In the genomic region with DNA sequence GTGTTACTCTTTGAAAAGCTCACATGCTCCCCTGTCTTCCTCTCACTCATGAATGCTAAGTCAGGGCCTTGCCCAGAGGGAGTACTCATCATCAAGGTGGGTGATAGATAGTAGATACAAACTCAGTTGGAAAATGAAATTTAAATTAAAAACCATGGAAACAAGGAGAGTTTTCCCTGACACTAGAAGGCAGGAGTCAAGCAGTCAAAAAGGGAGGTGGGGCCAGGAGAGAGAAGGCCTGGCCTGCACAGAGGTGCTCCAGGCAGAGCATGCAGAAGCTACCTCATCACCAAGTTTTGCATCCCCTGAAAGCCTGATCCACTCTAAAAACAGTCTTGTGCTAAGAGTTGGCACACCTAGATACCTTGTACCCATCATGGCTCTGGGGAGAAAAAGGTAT, we compare ENCODE assay signal across 12 cellular contexts.
DNase-seq lines count a peak whose midpoint lies in the region; TF ChIP-seq lines count a peak whose summit lies in the region.
"Had no signal": no experiment of that assay in that cellular context is flagged by ENCODE, and none has a peak within 500 bp of the region (broad histone marks: within the 10 kb centered on the region; RNA-seq: fewer than 3 reads in every experiment).

No MANE protein-coding gene starts in this region.

- TF ChIP-seq CTCF in NB4 (IDR thresholded peaks at IDR 0.05; ENCODE audit: low read depth, low read length) (peak; percentile 11), epithelial cell of proximal tubule (conservative IDR thresholded peaks at IDR 0.05; ENCODE audit: low read depth, low read length) (peak; percentile 49), progenitor cell of endocrine pancreas (IDR thresholded peaks at IDR 0.05; ENCODE audit: unreplicated experiment) (peak; percentile 46), osteocyte (IDR thresholded peaks at IDR 0.05) (no peak)

- H3K27me3 Mint-ChIP-seq in progenitor cell of endocrine pancreas (no peaks in the 10 kb centered on the region), osteocyte (ENCODE audit: unreplicated experiment) (peaks cover 5% of the 10 kb centered on the region)

- H3K4me3 ChIP-seq in NB4 (ENCODE audit: low read depth, low read length) (no peak overlapping the region), epithelial cell of proximal tubule (ENCODE audit: low read depth, low read length) (no peak overlapping the region)

- TF ChIP-seq POLR2A in NB4 (IDR thresholded peaks at IDR 0.05; ENCODE audit: extremely low read depth, insufficient read length), result no peak

- H3K27ac Mint-ChIP-seq in progenitor cell of endocrine pancreas (no peak overlapping the region), osteocyte (ENCODE audit: unreplicated experiment) (no peak overlapping the region)
- H3K27ac Mint-ChIP-seq: T-helper 1 cell treated with Interleukin-12 subunit alpha and Interleukin-12 subunit beta and Interleukin-4 antibody, amounts not matched to agents 30 μg/mL and 1 μg/mL, for 36 hours had no signal

- DNase-seq in NCI-H1694 treated with DMSO at 0.1 percent for 48 hours (lab: John Stamatoyannopoulos, UW), result peak; percentile 20
- DNase-seq in NCI-H1694 (lab: John Stamatoyannopoulos, UW), result no peak
- peak; percentile 2 for DNase-seq in NB4 (ENCODE audit: low read depth)
- no peak for DNase-seq in epithelial cell of proximal tubule (ENCODE audit: low read depth)
- no peak for DNase-seq in progenitor cell of endocrine pancreas (ENCODE audit: low spot score, unreplicated experiment)
- DNase-seq in activated CD4-positive, alpha-beta T cell treated with anti-CD3 and anti-CD28 coated beads for 48 hours, result no peak
- no peak for DNase-seq in osteocyte (ENCODE audit: extremely low spot score, unreplicated experiment)
- no peak for DNase-seq in ureter (ENCODE audit: low spot score)
- DNase-seq: activated T-cell treated with anti-CD3 and anti-CD28 coated beads, Interleukin-2, amount 50 U/mL, for 1 hour; NCI-H1436; right cardiac atrium had no signal

- H3K4me1 Mint-ChIP-seq in progenitor cell of endocrine pancreas (ENCODE audit: low read depth) (no peaks in the 10 kb centered on the region), osteocyte (ENCODE audit: unreplicated experiment) (no peaks in the 10 kb centered on the region)

- H3K4me3 Mint-ChIP-seq in progenitor cell of endocrine pancreas (ENCODE audit: low read depth) (no peak overlapping the region), osteocyte (ENCODE audit: unreplicated experiment) (no peak overlapping the region)
- H3K4me3 Mint-ChIP-seq: T-helper 1 cell treated with Interleukin-12 subunit alpha and Interleukin-12 subunit beta and Interleukin-4 antibody, amounts not matched to agents 30 μg/mL and 1 μg/mL, for 36 hours had no signal

- H3K36me3 Mint-ChIP-seq in progenitor cell of endocrine pancreas (ENCODE audit: insufficient read depth) (peaks cover 3% of the 10 kb centered on the region), osteocyte (ENCODE audit: unreplicated experiment) (no peaks in the 10 kb centered on the region)

- H3K9me3 Mint-ChIP-seq in progenitor cell of endocrine pancreas (ENCODE audit: low read depth) (no peaks in the 10 kb centered on the region), osteocyte (ENCODE audit: unreplicated experiment) (peaks cover 3% of the 10 kb centered on the region)
- H3K9me3 Mint-ChIP-seq: T-helper 1 cell treated with Interleukin-12 subunit alpha and Interleukin-12 subunit beta and Interleukin-4 antibody, amounts not matched to agents 30 μg/mL and 1 μg/mL, for 36 hours had no signal

Comparison
In these comparisons a context has a peak if more than half of its experiments do, and no peak if none do; other contexts are left out.
1. DNase-seq: peak in NCI-H1694 treated with DMSO at 0.1 percent for 48 hours (single experiment) and NB4 (single experiment); none in NCI-H1694 (single experiment), epithelial cell of proximal tubule (single experiment), progenitor cell of endocrine pancreas (single experiment), activated CD4-positive, alpha-beta T cell treated with anti-CD3 and anti-CD28 coated beads for 48 hours (single experiment), osteocyte (single experiment) and ureter (single experiment).